ENCODE assay signal across 12 cellular contexts in the genomic region with DNA sequence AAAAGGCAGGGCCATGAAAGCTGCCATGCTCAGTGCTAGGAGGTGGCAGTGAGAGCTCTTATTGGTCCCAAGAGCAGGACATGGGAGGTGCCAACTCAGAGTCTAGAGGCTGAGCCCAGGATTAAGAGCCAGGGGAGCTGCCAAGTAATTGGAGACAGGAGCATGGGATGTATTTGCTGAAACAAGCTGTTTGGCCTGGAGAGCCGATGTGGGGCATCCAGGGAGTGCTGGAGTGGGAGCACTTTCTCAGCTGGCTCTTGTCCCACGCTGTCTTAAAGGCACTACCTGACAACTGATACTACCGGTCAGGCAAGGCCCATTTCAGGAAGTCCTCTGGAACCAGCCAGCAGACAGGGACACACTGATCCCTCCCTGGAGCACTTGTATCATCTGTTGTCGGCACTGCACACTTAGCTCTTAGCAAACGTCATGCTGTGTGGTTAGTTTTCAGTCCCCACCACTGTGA. TPM values are rescaled to one million over a fixed set of nuclear protein-coding genes. Genes with fewer than 3 reads are reported as not detected.
DNase-seq lines count a peak whose midpoint lies in the region; FAIRE-seq and TF ChIP-seq lines count a peak whose summit lies in the region.
"Had no signal": no experiment of that assay in that cellular context is flagged by ENCODE, and none has a peak within 500 bp of the region (broad histone marks: within the 10 kb centered on the region; RNA-seq: fewer than 3 reads in every experiment).

No MANE protein-coding gene starts in this region.

- DNase-seq in AG10803 (ENCODE audit: low read depth) (peak; percentile 24), mesenchymal stem cell (no peak), urothelium cell line (ENCODE audit: low spot score) (no peak), chondrocyte (ENCODE audit: low spot score) (no peak), T1000 (lab: John Stamatoyannopoulos, UW) (no peak), activated T-cell treated with anti-CD3 and anti-CD28 coated beads for 4 hours (no peak)
- DNase-seq: activated T-cell treated with anti-CD3 and anti-CD28 coated beads, Interleukin-2, amount 50 U/mL, for 24 hours had no signal

- H3K4me2 ChIP-seq in mesenchymal stem cell (ENCODE audit: low read length, poor library complexity, severe bottlenecking), result no peak overlapping the region

- no peak overlapping the region for H3K27ac Mint-ChIP-seq in chondrocyte (ENCODE audit: unreplicated experiment)
- H3K27ac Mint-ChIP-seq: activated T-cell treated with anti-CD3 and anti-CD28 coated beads, Interleukin-2, amount 50 U/mL, for 24 hours had no signal

- no peak overlapping the region for H2BK120ac ChIP-seq in mesenchymal stem cell (ENCODE audit: low read depth, low read length)

- no peak overlapping the region for H4K8ac ChIP-seq in mesenchymal stem cell (ENCODE audit: low read length)

- no peak for TF ChIP-seq CTCF in AG10803 (conservative IDR thresholded peaks at IDR 0.05; ENCODE audit: low read length)
- no peak for TF ChIP-seq CTCF in VCaP (conservative IDR thresholded peaks at IDR 0.05)
- TF ChIP-seq CTCF in chondrocyte (IDR thresholded peaks at IDR 0.05), result no peak

- no peak overlapping the region for H3K4me3 Mint-ChIP-seq in chondrocyte (ENCODE audit: unreplicated experiment)
- H3K4me3 Mint-ChIP-seq: activated T-cell treated with anti-CD3 and anti-CD28 coated beads, Interleukin-2, amount 50 U/mL, for 24 hours had no signal

- H3K36me3 Mint-ChIP-seq in chondrocyte (ENCODE audit: low read depth), result no peaks in the 10 kb centered on the region

- no peak overlapping the region for H2BK5ac ChIP-seq in mesenchymal stem cell (ENCODE audit: low read depth, low read length, poor library complexity, severe bottlenecking)

- H4K91ac ChIP-seq in mesenchymal stem cell (ENCODE audit: low read length), result no peak overlapping the region

- no peak overlapping the region for H3K4ac ChIP-seq in mesenchymal stem cell (ENCODE audit: low read depth in 1 of 2, low read length in 2 of 2)

- H3K36me3 ChIP-seq in KOPT-K1 (ENCODE audit: insufficient read depth, low read length), result no peaks in the 10 kb centered on the region
- H3K36me3 ChIP-seq in mesenchymal stem cell (ENCODE audit: control insufficient read depth in 1 of 2, insufficient read depth in 2 of 2, low read depth in 1 of 2, low read length in 2 of 2), result no peaks in the 10 kb centered on the region
- H3K36me3 ChIP-seq: HAP-1 had no signal

- peak overlapping the region; percentile 3 for H2AFZ ChIP-seq in mesenchymal stem cell (ENCODE audit: low read depth, low read length)

- H3K4me1 ChIP-seq in mesenchymal stem cell (ENCODE audit: control insufficient read depth, insufficient read depth, low read depth, low read length), result peaks cover 2% of the 10 kb centered on the region
- H3K4me1 ChIP-seq: HAP-1 had no signal

- no peaks in the 10 kb centered on the region for H3K9me3 Mint-ChIP-seq in chondrocyte (ENCODE audit: low read depth)
- H3K9me3 Mint-ChIP-seq: activated T-cell treated with anti-CD3 and anti-CD28 coated beads, Interleukin-2, amount 50 U/mL, for 24 hours had no signal

- no peak overlapping the region for H2BK12ac ChIP-seq in mesenchymal stem cell (ENCODE audit: low read length in 2 of 2)

- H3K27ac ChIP-seq in KOPT-K1 (ENCODE audit: low read depth, low read length, poor library complexity, severe bottlenecking) (peak overlapping the region; percentile 76), VCaP (peak overlapping the region; percentile 87), mesenchymal stem cell (ENCODE audit: low read length, poor library complexity, severe bottlenecking) (no peak overlapping the region)

- H3K4me3 ChIP-seq in AG10803 (ENCODE audit: low read length) (no peak overlapping the region), mesenchymal stem cell (ENCODE audit: insufficient read depth in 1 of 2, low read depth in 1 of 2, low read length in 2 of 2) (no peak overlapping the region)
- H3K4me3 ChIP-seq: HAP-1 had no signal

- FAIRE-seq in urothelium cell line (lab: Jason Lieb, UNC), result no peak
- FAIRE-seq: bronchial epithelial cell, TTC549 had no signal

- H3K4me1 Mint-ChIP-seq in chondrocyte (ENCODE audit: low read depth), result peaks cover 45% of the 10 kb centered on the region

- H3K9me3 ChIP-seq in KOPT-K1 (ENCODE audit: insufficient read depth, low read length, poor library complexity, severe bottlenecking), result no peaks in the 10 kb centered on the region
- no peaks in the 10 kb centered on the region for H3K9me3 ChIP-seq in mesenchymal stem cell (ENCODE audit: control insufficient read depth, low read length)
- H3K9me3 ChIP-seq: HAP-1 had no signal

- no peak overlapping the region for H3K18ac ChIP-seq in mesenchymal stem cell (ENCODE audit: low read depth in 1 of 2, low read length in 2 of 2)

- H3K27me3 ChIP-seq in mesenchymal stem cell (ENCODE audit: control insufficient read depth in 1 of 2, insufficient read depth in 1 of 2, low read length in 2 of 2), result no peaks in the 10 kb centered on the region

- no peak overlapping the region for H2BK15ac ChIP-seq in mesenchymal stem cell (ENCODE audit: low read depth, poor library complexity, severe bottlenecking)

- no peaks in the 10 kb centered on the region for H3K27me3 Mint-ChIP-seq in chondrocyte (ENCODE audit: low read depth)

- H3K79me1 ChIP-seq in mesenchymal stem cell (replicated peaks; ENCODE audit: low read length, poor library complexity, severe bottlenecking), result no peaks in the 10 kb centered on the region

- WGBS in mesenchymal stem cell, result 75% methylated on average over 5 of the region's 5 CpGs

- no peak overlapping the region for H2AK5ac ChIP-seq in mesenchymal stem cell (ENCODE audit: low read length, severe bottlenecking)

- no peak overlapping the region for H3K23ac ChIP-seq in mesenchymal stem cell (ENCODE audit: low read length in 2 of 2)

- no peak overlapping the region for H3K14ac ChIP-seq in mesenchymal stem cell (ENCODE audit: low read length in 2 of 2)

- H3K9ac ChIP-seq in mesenchymal stem cell (ENCODE audit: low read length), result no peak overlapping the region

RNA-seq across cellular contexts. Expression of a gene that starts 19.3 kb away (rescaled TPM):
- not detected for polyA plus RNA-seq in mesenchymal stem cell (2013, experiment 1 of 2)
- polyA plus RNA-seq in mesenchymal stem cell (2013, experiment 2 of 2), result not detected
- total RNA-seq in chondrocyte, result not detected in 3 replicates
